ENCODE assay signal across 1 cellular context in the genomic region with DNA sequence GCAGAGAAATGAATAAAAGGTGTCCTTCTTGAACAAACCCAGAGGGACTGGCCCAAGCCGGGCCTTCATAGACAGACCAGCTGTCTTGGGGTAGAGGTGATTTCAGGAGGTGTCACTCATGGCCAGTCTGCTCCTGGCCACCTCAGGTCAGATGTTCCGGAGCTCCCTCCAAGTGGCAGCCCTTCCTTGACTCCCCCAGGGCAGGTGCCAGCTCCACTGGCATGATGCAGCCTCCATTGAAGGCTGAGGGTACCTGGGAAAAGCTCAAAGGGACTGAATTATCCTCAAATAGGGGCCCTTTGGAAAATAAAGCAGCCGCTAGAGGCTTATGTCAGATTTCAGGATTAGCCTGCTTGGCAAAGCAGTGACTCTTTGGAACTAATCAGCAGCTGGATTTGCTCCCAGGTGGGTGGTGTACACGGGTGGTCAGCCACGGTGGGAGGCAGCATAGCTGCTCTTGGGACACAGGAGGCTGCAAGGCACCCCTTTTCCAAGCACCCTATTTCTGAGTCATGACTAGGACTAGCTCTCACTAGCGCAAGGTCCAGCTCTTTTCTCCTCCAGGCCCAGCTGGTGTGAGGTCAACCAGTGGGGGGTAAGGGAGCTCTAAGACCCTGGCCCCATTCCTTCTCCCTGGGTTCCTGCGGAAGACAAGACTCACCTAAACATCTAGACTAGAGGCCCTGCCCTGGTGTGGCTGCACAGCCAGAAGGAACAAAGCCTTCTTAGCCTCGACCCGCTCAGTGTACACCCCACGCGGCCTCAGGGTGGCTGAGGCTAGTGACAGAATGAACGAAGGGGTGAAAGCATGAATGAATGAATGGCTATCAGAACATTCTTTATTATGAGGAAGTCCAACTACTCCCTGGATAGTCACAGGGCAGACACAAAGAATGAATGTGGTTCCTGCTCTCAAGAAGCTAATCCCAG.
TF ChIP-seq lines count a peak whose summit lies in the region.

No MANE protein-coding gene starts in this region.

TF ChIP-seq in HepG2, 621 proteins besides CTCF, POLR2A, EP300 and RAD21:
- no peak for TF ChIP-seq ZNF607 (CRISPR knock-in tag; IDR thresholded peaks at IDR 0.05; ENCODE audit: borderline replicate concordance)
- no peak for TF ChIP-seq ZNF138 (CRISPR knock-in tag; IDR thresholded peaks at IDR 0.05; ENCODE audit: low read depth)
- TF ChIP-seq, protein P1, sequence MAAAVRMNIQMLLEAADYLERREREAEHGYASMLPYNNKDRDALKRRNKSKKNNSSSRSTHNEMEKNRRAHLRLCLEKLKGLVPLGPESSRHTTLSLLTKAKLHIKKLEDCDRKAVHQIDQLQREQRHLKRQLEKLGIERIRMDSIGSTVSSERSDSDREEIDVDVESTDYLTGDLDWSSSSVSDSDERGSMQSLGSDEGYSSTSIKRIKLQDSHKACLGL (CRISPR knock-in tag; IDR thresholded peaks at IDR 0.05): no peak
- no peak for TF ChIP-seq KLF11 (CRISPR knock-in tag; IDR thresholded peaks at IDR 0.05)
- TF ChIP-seq NFKBIZ (CRISPR knock-in tag; IDR thresholded peaks at IDR 0.05): no peak
- no peak for TF ChIP-seq SNAPC2 (CRISPR knock-in tag; IDR thresholded peaks at IDR 0.05)
- no peak for TF ChIP-seq KLF12 (CRISPR knock-in tag; IDR thresholded peaks at IDR 0.05; ENCODE audit: borderline replicate concordance)
- TF ChIP-seq ZKSCAN8 (CRISPR knock-in tag; IDR thresholded peaks at IDR 0.05; ENCODE audit: borderline replicate concordance): no peak
- TF ChIP-seq ZBTB38 (CRISPR knock-in tag; IDR thresholded peaks at IDR 0.05): no peak
- no peak for TF ChIP-seq RXRA (CRISPR knock-in tag; IDR thresholded peaks at IDR 0.05)
- TF ChIP-seq, protein P2, sequence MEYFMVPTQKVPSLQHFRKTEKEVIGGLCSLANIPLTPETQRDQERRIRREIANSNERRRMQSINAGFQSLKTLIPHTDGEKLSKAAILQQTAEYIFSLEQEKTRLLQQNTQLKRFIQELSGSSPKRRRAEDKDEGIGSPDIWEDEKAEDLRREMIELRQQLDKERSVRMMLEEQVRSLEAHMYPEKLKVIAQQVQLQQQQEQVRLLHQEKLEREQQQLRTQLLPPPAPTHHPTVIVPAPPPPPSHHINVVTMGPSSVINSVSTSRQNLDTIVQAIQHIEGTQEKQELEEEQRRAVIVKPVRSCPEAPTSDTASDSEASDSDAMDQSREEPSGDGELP (IDR thresholded peaks at IDR 0.05; ENCODE audit: borderline replicate concordance, low read depth): no peak
- no peak for TF ChIP-seq ZSCAN25 (CRISPR knock-in tag; IDR thresholded peaks at IDR 0.05)
